8 cellular contexts compared by ENCODE assay signal in genomic region chr19:18683955-18684641, GRCh38. TPM values are rescaled to one million over a fixed set of nuclear protein-coding genes. Genes with fewer than 3 reads are reported as not detected.
DNase-seq lines count a peak whose midpoint lies in the region; ATAC-seq, FAIRE-seq and TF ChIP-seq lines count a peak whose summit lies in the region.

No MANE protein-coding gene starts in this region.

- H3K36me3 ChIP-seq in brain microvascular endothelial cell (replicated peaks) (no peaks in the 10 kb centered on the region), mucosa of descending colon (ENCODE audit: low read depth) (no peaks in the 10 kb centered on the region)

- H3K4me3 ChIP-seq in brain microvascular endothelial cell (ENCODE audit: low read depth, low read length) (peak overlapping the region; percentile 78), mucosa of descending colon (peak overlapping the region; percentile 34)

- peaks cover 6% of the 10 kb centered on the region for H3K4me1 ChIP-seq in mucosa of descending colon (ENCODE audit: low read depth)

- TF ChIP-seq CTCF in brain microvascular endothelial cell (IDR thresholded peaks at IDR 0.05; ENCODE audit: low read depth, low read length, missing control alignments) (no peak), mucosa of descending colon (IDR thresholded peaks at IDR 0.05) (no peak)

- intact Hi-C loops in mucosa of descending colon (cut with DNase I, micrococcal nuclease): no loop called here

- ATAC-seq in HG03439 (IDR thresholded peaks at IDR 0.05; ENCODE audit: unreplicated experiment): peak; percentile 4
- peak; percentile 10 for ATAC-seq in mucosa of descending colon

- no peaks in the 10 kb centered on the region for H3K27me3 ChIP-seq in brain microvascular endothelial cell (replicated peaks)

- DNase-seq in GM19239 (ENCODE audit: insufficient read length, low spot score): no peak
- DNase-seq in brain microvascular endothelial cell: no peak
- DNase-seq in mucosa of descending colon: no peak
- no peak for DNase-seq in NCI-H1092 (lab: John Stamatoyannopoulos, UW)
- no peak for DNase-seq in glomerular visceral epithelial cell (ENCODE audit: extremely low spot score)
- no peak for DNase-seq in RCC 7860 (ENCODE audit: low spot score)
- DNase-seq in COR-L47 (lab: John Stamatoyannopoulos, UW): no peak

- no peaks in the 10 kb centered on the region for H3K9me3 ChIP-seq in mucosa of descending colon

- in situ Hi-C loops in brain microvascular endothelial cell (cut with HindIII; ENCODE audit: low pct_ligation_motif_present, low sequenced_read_pairs): no loop called here

- FAIRE-seq in GM19239 (lab: Jason Lieb, UNC): peak; percentile 33
- FAIRE-seq in RCC 7860 (lab: Jason Lieb, UNC): no peak

- no peak overlapping the region for H3K27ac ChIP-seq in brain microvascular endothelial cell

RNA-seq across cellular contexts. Expression of gene CRTC1, which starts 0.6 kb away (rescaled TPM):
- total RNA-seq in mucosa of descending colon: 10 to 100 TPM; 11.5 to 15.1 (median 12.5) TPM

RNA-seq across cellular contexts. Expression of gene KLHL26, which starts 47.3 kb away (rescaled TPM):
- total RNA-seq in mucosa of descending colon: 10 to 100 TPM in 1 of 3 donors, 1 to 10 TPM in 2; 7.6 to 16.6 (median 8.9) TPM
